8 cellular contexts compared by ENCODE assay signal in the genomic region with DNA sequence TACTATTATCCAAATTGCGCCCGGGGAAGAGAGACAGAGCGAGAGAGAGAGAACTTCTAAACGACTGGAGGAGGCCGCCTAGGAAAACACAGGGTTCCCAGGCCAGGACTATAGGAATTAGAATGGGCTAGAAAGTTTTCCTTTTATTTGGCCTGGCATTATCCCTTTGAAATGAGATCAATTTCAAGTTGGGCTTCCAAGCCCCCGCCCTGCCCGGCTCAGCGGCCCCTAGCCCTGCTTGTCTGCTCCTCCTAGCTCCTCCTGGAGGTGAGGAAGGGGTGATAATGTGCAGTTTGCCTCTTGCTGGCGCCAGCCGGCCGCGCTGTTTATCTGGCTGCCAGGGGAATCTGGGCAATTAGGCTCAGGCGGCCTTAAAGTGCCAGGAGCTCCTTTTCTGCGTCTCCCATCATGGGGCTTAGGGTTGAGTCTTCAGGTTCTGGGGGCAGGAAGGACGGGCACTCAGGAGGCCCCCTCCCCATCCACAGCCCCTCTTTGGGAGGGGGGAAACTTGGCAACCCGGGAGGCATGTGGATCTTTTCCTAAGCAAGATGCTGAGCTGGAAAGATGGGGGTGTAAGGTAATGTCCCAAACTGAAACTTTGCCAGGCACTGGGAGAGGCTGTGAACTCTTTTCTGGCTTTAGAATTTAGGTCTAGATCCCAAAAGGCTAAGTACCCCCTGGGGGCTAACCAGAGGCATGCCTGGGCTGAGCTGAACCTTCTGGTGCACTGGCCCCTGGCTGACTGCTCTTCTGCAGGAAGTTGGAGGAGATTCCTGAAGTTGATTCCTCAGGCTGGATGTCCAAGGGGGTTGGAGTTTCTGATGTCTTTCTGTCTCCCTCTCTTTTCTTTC. TPM values are rescaled to one million over a fixed set of nuclear protein-coding genes. Genes with fewer than 3 reads are reported as not detected.
DNase-seq lines count a peak whose midpoint lies in the region; ATAC-seq and TF ChIP-seq lines count a peak whose summit lies in the region.

No MANE protein-coding gene starts in this region.

- H3K27me3 Mint-ChIP-seq in osteocyte (ENCODE audit: unreplicated experiment): no peaks in the 10 kb centered on the region

- DNase-seq in DMS 273 treated with DMSO at 0.1 percent for 48 hours (lab: John Stamatoyannopoulos, UW) (peak; percentile 32), NCI-H526 (lab: John Stamatoyannopoulos, UW) (peak; percentile 74 to 88), fibroblast of gingiva (ENCODE audit: low read depth) (peak; percentile 64), osteocyte (ENCODE audit: extremely low spot score, unreplicated experiment) (no peak), globus pallidus (ENCODE audit: low spot score) (no peak)
- DNase-seq in stimulated activated naive CD4-positive, alpha-beta T cell (lab: John Stamatoyannopoulos, UW): no peak
- no peak for DNase-seq in stimulated activated CD4-positive, alpha-beta T cell treated with anti-CD3 and anti-CD28 coated beads, Interleukin-1b, Interleukin-23, amount 100 ng/mL, for 48 hours

- TF ChIP-seq CTCF in osteocyte (IDR thresholded peaks at IDR 0.05): peak; percentile 54

- peaks cover 41% of the 10 kb centered on the region for H3K4me1 Mint-ChIP-seq in osteocyte (ENCODE audit: unreplicated experiment)

- peaks cover 4% of the 10 kb centered on the region for H3K36me3 Mint-ChIP-seq in osteocyte (ENCODE audit: unreplicated experiment)

- H3K4me3 Mint-ChIP-seq in osteocyte (ENCODE audit: unreplicated experiment): peak overlapping the region; percentile 38

- no peak for ATAC-seq in GM21528 (IDR thresholded peaks at IDR 0.05; ENCODE audit: low FRiP score, unreplicated experiment)

- H3K27ac Mint-ChIP-seq in osteocyte (ENCODE audit: unreplicated experiment): peak overlapping the region; percentile 78

- H3K9me3 Mint-ChIP-seq in osteocyte (ENCODE audit: unreplicated experiment): no peaks in the 10 kb centered on the region

RNA-seq across cellular contexts. Expression of gene SMAD6, which starts 5.5 kb away (rescaled TPM):
- 14.6 and 17.5 TPM in 2 replicates for total RNA-seq in osteocyte

Comparison
In these comparisons a context has a peak if more than half of its experiments do, and no peak if none do; other contexts are left out.
1. DNase-seq: peak in DMS 273 treated with DMSO at 0.1 percent for 48 hours (single experiment), NCI-H526 (2 of 2) and fibroblast of gingiva (single experiment); none in osteocyte (single experiment), globus pallidus (single experiment), stimulated activated naive CD4-positive, alpha-beta T cell (0 of 6) and stimulated activated CD4-positive, alpha-beta T cell treated with anti-CD3 and anti-CD28 coated beads, Interleukin-1b, Interleukin-23, amount 100 ng/mL, for 48 hours (single experiment).